Comparison of ENCODE assay signal across 18 cellular contexts in the genomic region with DNA sequence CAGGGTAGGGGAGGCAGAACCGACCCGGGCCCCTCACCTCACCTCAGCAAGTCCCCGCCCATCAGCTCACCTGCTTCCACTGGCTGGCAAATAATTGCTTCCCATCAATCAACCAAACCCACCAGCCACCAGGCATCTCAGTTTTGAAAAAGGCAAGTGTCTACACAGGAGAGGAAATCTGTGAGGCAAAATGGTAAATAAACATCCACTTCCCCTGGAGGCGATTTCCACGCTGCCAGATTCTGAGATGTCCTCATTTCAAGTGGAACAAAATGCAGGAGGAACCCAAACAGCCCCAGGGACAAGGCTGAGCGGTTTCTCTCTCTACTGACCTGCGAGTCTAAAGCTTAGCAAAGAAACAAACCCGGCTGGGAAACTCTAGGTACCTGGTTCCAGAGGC.
"Had no signal": no experiment of that assay in that cellular context is flagged by ENCODE, and none has a peak within 500 bp of the region (broad histone marks: within the 10 kb centered on the region; RNA-seq: fewer than 3 reads in every experiment).

No MANE protein-coding gene starts in this region.

- H3K9me3 ChIP-seq: body of pancreas, left lung had no signal

- H3K36me3 Mint-ChIP-seq: neural progenitor cell had no signal

- H3K36me3 ChIP-seq: cardiac muscle cell, neural progenitor cell had no signal

- H3K4me1 ChIP-seq: body of pancreas, left lung had no signal

- H3K4me3 ChIP-seq: body of pancreas, cardiac muscle cell, left lung, lung, neural progenitor cell had no signal

- H3K27ac Mint-ChIP-seq: activated naive CD8-positive, alpha-beta T cell treated with anti-CD3 and anti-CD28 coated beads, Interleukin-2, amount 50 U/mL, for 24 hours; activated T-cell treated with anti-CD3 and anti-CD28 coated beads, Interleukin-2, amount 50 U/mL, for 72 hours; dendritic cell treated with granulocyte-macrophage colony-stimulating factor and Interleukin-4, amounts not matched to agents 40 ng/mL and 50 ng/mL, for 4 days; neural progenitor cell; T-cell had no signal

- H3K27me3 Mint-ChIP-seq: activated naive CD8-positive, alpha-beta T cell treated with anti-CD3 and anti-CD28 coated beads, Interleukin-2, amount 50 U/mL, for 24 hours; naive thymus-derived CD8-positive, alpha-beta T cell; T-cell had no signal

- DNase-seq: activated gamma-delta T cell; activated naive CD4-positive, alpha-beta T cell treated with anti-CD3 and anti-CD28 coated beads, Interleukin-2, amount 50 U/mL, for 16 hours; activated naive CD8-positive, alpha-beta T cell treated with anti-CD3 and anti-CD28 coated beads, Interleukin-2, amount 50 U/mL, for 24 hours; activated T-cell treated with anti-CD3 and anti-CD28 coated beads, Interleukin-2, amount 50 U/mL, for 72 hours; anterior cingulate cortex; body of pancreas; effector CD8-positive, alpha-beta T cell; foreskin melanocyte; left lung; naive thymus-derived CD8-positive, alpha-beta T cell; retina; stimulated activated CD4-positive, alpha-beta T cell treated with anti-CD3 and anti-CD28 coated beads, Interleukin-4, amount 100 ng/mL, for 1 hour; stimulated activated naive CD4-positive, alpha-beta T cell treated with Interleukin-2 at 50 U/mL for 16 hours; T-cell had no signal

- H3K4me3 Mint-ChIP-seq: activated naive CD8-positive, alpha-beta T cell treated with anti-CD3 and anti-CD28 coated beads, Interleukin-2, amount 50 U/mL, for 24 hours; activated T-cell treated with anti-CD3 and anti-CD28 coated beads, Interleukin-2, amount 50 U/mL, for 72 hours; dendritic cell treated with granulocyte-macrophage colony-stimulating factor and Interleukin-4, amounts not matched to agents 40 ng/mL and 50 ng/mL, for 4 days; naive thymus-derived CD8-positive, alpha-beta T cell; neural progenitor cell; T-cell had no signal

- H3K27ac ChIP-seq: body of pancreas, cardiac muscle cell, left lung, neural progenitor cell had no signal

- ATAC-seq: activated naive CD8-positive, alpha-beta T cell treated with anti-CD3 and anti-CD28 coated beads, Interleukin-2, amount 50 U/mL, for 24 hours; activated T-cell treated with anti-CD3 and anti-CD28 coated beads, Interleukin-2, amount 50 U/mL, for 72 hours; body of pancreas; left lung; naive thymus-derived CD8-positive, alpha-beta T cell; T-cell had no signal

- H3K9me3 Mint-ChIP-seq: activated naive CD8-positive, alpha-beta T cell treated with anti-CD3 and anti-CD28 coated beads, Interleukin-2, amount 50 U/mL, for 24 hours; activated T-cell treated with anti-CD3 and anti-CD28 coated beads, Interleukin-2, amount 50 U/mL, for 72 hours; dendritic cell treated with granulocyte-macrophage colony-stimulating factor and Interleukin-4, amounts not matched to agents 40 ng/mL and 50 ng/mL, for 4 days; naive thymus-derived CD8-positive, alpha-beta T cell; neural progenitor cell; T-cell had no signal

- H3K27me3 ChIP-seq: body of pancreas, cardiac muscle cell, left lung, neural progenitor cell had no signal
